22 cellular contexts compared by ENCODE assay signal in the genomic region with DNA sequence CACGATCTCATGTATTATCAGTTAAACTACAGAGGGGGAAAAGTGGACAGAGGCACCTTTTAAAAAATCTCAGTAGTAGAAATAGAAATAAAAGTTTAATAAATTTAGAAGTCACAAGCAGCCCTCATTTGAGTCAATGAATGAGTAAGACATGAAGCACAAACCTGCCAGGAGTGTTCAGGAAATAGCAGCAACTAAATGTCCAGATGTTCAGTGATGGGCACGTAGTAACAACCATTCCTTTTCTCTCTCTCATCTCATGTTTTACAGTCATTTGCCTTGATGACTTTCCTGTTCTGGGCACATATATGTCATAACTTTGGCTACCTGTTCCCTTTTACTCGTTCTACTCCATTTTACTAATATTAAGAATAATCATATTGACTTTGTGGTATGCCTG. TPM values are rescaled to one million over a fixed set of nuclear protein-coding genes. Genes with fewer than 3 reads are reported as not detected.
DNase-seq lines count a peak whose midpoint lies in the region; ATAC-seq and TF ChIP-seq lines count a peak whose summit lies in the region.
"Had no signal": no experiment of that assay in that cellular context is flagged by ENCODE, and none has a peak within 500 bp of the region (broad histone marks: within the 10 kb centered on the region; RNA-seq: fewer than 3 reads in every experiment).

No MANE protein-coding gene starts in this region.

- H3K27ac ChIP-seq in epithelial cell of prostate (peak overlapping the region; percentile 15), uterus (peak overlapping the region; percentile 17 to 41)
- H3K27ac ChIP-seq: KMS-11 had no signal

- TF ChIP-seq CTCF in foreskin fibroblast (IDR thresholded peaks at IDR 0.05; ENCODE audit: low read depth, low read length) (no peak), uterus (IDR thresholded peaks at IDR 0.05) (no peak)

- H3K9me3 ChIP-seq in uterus, result no peaks in the 10 kb centered on the region
- H3K9me3 ChIP-seq: BE2C had no signal

- intact Hi-C loops in uterus (cut with DNase I; ENCODE audit: low total_unique reads), result no loop called here
- intact Hi-C loops in posterior cingulate gyrus (cut with DNase I), result loop anchor here (5.0 kb wide), 1 partner anchor 655 kb away; no protein-coding TSS in a partner anchor

- peaks cover 0 to 13% of the 10 kb centered on the region in 2 donors for H3K4me1 ChIP-seq in uterus

- ATAC-seq in HG02840 (IDR thresholded peaks at IDR 0.05; ENCODE audit: low FRiP score, unreplicated experiment), result no peak
- ATAC-seq in HG02588 (IDR thresholded peaks at IDR 0.05; ENCODE audit: unreplicated experiment), result no peak
- ATAC-seq: GM23338, HCT116 had no signal

- peak; percentile 61 for DNase-seq in HCEC 1CT
- no peak for DNase-seq in epithelial cell of prostate (ENCODE audit: low read depth, low spot score)
- peak; percentile 23 to 48 for DNase-seq in foreskin fibroblast
- no peak for DNase-seq in uterus
- DNase-seq in posterior cingulate gyrus, result no peak
- no peak for DNase-seq in middle frontal gyrus (ENCODE audit: extremely low spot score, low spot score)
- DNase-seq: ACHN; C1 segment of cervical spinal cord; CD4-positive, CD25-positive, alpha-beta regulatory T cell; CD8-positive, alpha-beta memory T cell; COR-L47; DMS 273 treated with DMSO at 0.1 percent for 48 hours; DMS53; DND-41; EL; HFFc6 had no signal

- H3K36me3 ChIP-seq in uterus, result no peaks in the 10 kb centered on the region

- no peaks in the 10 kb centered on the region for H3K27me3 ChIP-seq in uterus
- H3K27me3 ChIP-seq: BE2C had no signal

- TF ChIP-seq POLR2A in uterus (IDR thresholded peaks at IDR 0.05), result no peak

- H3K4me3 ChIP-seq in foreskin fibroblast (ENCODE audit: low read depth in 1 of 2, low read length in 2 of 2) (no peak overlapping the region), uterus (no peak overlapping the region)
- H3K4me3 ChIP-seq: GM23338 had no signal

RNA-seq across cellular contexts. Expression of a gene that starts 17.7 kb away (rescaled TPM):
- 100 to 1,000 TPM in 1 of 4 donors, 10 to 100 TPM in 3; 30.7 to 141 (median 71.5) TPM for total RNA-seq in uterus

Comparison
In these comparisons a context has a peak if more than half of its experiments do, and no peak if none do; other contexts are left out.
1. DNase-seq: peak in HCEC 1CT (single experiment) and foreskin fibroblast (2 of 2); none in epithelial cell of prostate (single experiment), uterus (0 of 2), posterior cingulate gyrus (0 of 10) and middle frontal gyrus (single experiment).